ENCODE assay signal across 19 cellular contexts in genomic region chr19:23802290-23802689, GRCh38. TPM values are rescaled to one million over a fixed set of nuclear protein-coding genes. Genes with fewer than 3 reads are reported as not detected.
A peak's percentile ranks its signal among the peaks of the same experiment; 100 is the strongest.
DNase-seq lines count a peak whose midpoint lies in the region; ATAC-seq and TF ChIP-seq lines count a peak whose summit lies in the region.
"Had no signal": no experiment of that assay in that cellular context is flagged by ENCODE, and none has a peak within 500 bp of the region (broad histone marks: within the 10 kb centered on the region; RNA-seq: fewer than 3 reads in every experiment).

No MANE protein-coding gene starts in this region.

- H3K27ac ChIP-seq in CD4-positive, alpha-beta T cell (ENCODE audit: low read depth, low read length), result no peak overlapping the region
- H3K27ac ChIP-seq: prostate gland had no signal

- peaks cover 21% of the 10 kb centered on the region for H3K36me3 Mint-ChIP-seq in CD4-positive, alpha-beta T cell (ENCODE audit: low read depth)
- H3K36me3 Mint-ChIP-seq in activated CD4-positive, alpha-beta memory T cell treated with anti-CD3 and anti-CD28 coated beads, Interleukin-2, amount 10 ng/mL, durations not matched to agents 7 days and 5 days (ENCODE audit: low read depth), result peaks cover 3% of the 10 kb centered on the region

- H3K27ac Mint-ChIP-seq in CD4-positive, alpha-beta T cell, result peak overlapping the region; percentile 90
- H3K27ac Mint-ChIP-seq in activated CD4-positive, alpha-beta memory T cell treated with anti-CD3 and anti-CD28 coated beads, Interleukin-2, amount 10 ng/mL, durations not matched to agents 7 days and 5 days, result peak overlapping the region; percentile 40
- H3K27ac Mint-ChIP-seq: B cell, brain had no signal

- intact Hi-C loops in CD4-positive, alpha-beta T cell (cut with DNase I, micrococcal nuclease), result loop anchor here in 1 of 2 experiments (10.0 kb wide), 1 partner anchor 117 kb away; the partner anchor contains the start of gene ZNF675

- ATAC-seq in CD4-positive, alpha-beta T cell (ENCODE audit: poor library complexity), result no peak
- no peak for ATAC-seq in HG02840 (IDR thresholded peaks at IDR 0.05; ENCODE audit: low FRiP score, unreplicated experiment)

- H3K4me1 Mint-ChIP-seq in CD4-positive, alpha-beta T cell (ENCODE audit: low read depth), result peaks cover 43% of the 10 kb centered on the region
- peaks cover 22% of the 10 kb centered on the region for H3K4me1 Mint-ChIP-seq in activated CD4-positive, alpha-beta memory T cell treated with anti-CD3 and anti-CD28 coated beads, Interleukin-2, amount 10 ng/mL, durations not matched to agents 7 days and 5 days
- H3K4me1 Mint-ChIP-seq: brain had no signal

- H3K9me3 ChIP-seq in CD4-positive, alpha-beta T cell (ENCODE audit: control insufficient read depth, low read length), result no peaks in the 10 kb centered on the region
- H3K9me3 ChIP-seq: prostate gland had no signal

- H3K9me3 Mint-ChIP-seq in CD4-positive, alpha-beta T cell, result no peaks in the 10 kb centered on the region
- H3K9me3 Mint-ChIP-seq in activated CD4-positive, alpha-beta memory T cell treated with anti-CD3 and anti-CD28 coated beads, Interleukin-2, amount 10 ng/mL, durations not matched to agents 7 days and 5 days, result peaks cover 18% of the 10 kb centered on the region

- H3K27me3 Mint-ChIP-seq in CD4-positive, alpha-beta T cell, result no peaks in the 10 kb centered on the region
- no peaks in the 10 kb centered on the region for H3K27me3 Mint-ChIP-seq in activated CD4-positive, alpha-beta memory T cell treated with anti-CD3 and anti-CD28 coated beads, Interleukin-2, amount 10 ng/mL, durations not matched to agents 7 days and 5 days
- H3K27me3 Mint-ChIP-seq: B cell, brain, naive B cell had no signal

- H3K4me3 Mint-ChIP-seq in CD4-positive, alpha-beta T cell, result peak overlapping the region; percentile 86
- peak overlapping the region; percentile 52 for H3K4me3 Mint-ChIP-seq in activated CD4-positive, alpha-beta memory T cell treated with anti-CD3 and anti-CD28 coated beads, Interleukin-2, amount 10 ng/mL, durations not matched to agents 7 days and 5 days
- H3K4me3 Mint-ChIP-seq: B cell, brain had no signal

- CTCF ChIA-PET in CD4-positive, alpha-beta T cell (lab: Charles Lee), result interaction anchor here (1.0 kb wide), 1 partner anchor 15 kb away, joined by 3 read pairs; no protein-coding TSS in a partner anchor
- CTCF ChIA-PET in activated CD4-positive, alpha-beta memory T cell treated with anti-CD3 and anti-CD28 coated beads, Interleukin-2, amount 10 ng/mL, durations not matched to agents 7 days and 5 days (lab: Charles Lee), result interaction anchor here (0.6 to 0.7 kb wide), 2 partner anchors 126 to 438 kb away, joined by 3 to 5 read pairs; no protein-coding TSS in a partner anchor

- no peak overlapping the region for H3K4me3 ChIP-seq in fibroblast of villous mesenchyme (ENCODE audit: low read depth, low read length)
- H3K4me3 ChIP-seq: prostate gland had no signal

- no peak for TF ChIP-seq CTCF in CD4-positive, alpha-beta T cell (IDR thresholded peaks at IDR 0.05)
- no peak for TF ChIP-seq CTCF in fibroblast of villous mesenchyme (IDR thresholded peaks at IDR 0.05; ENCODE audit: insufficient read depth, low read depth, low read length)

- no peak for DNase-seq in CD4-positive, alpha-beta T cell
- DNase-seq in EL (peak; percentile 42), fibroblast of villous mesenchyme (ENCODE audit: low read depth) (peak; percentile 6), DMS 273 (lab: John Stamatoyannopoulos, UW; ENCODE audit: unreplicated experiment) (no peak), SHP77 treated with DMSO at 0.1 percent for 48 hours (lab: John Stamatoyannopoulos, UW) (no peak)
- DNase-seq in activated CD4-positive, alpha-beta memory T cell treated with anti-CD3 and anti-CD28 coated beads, Interleukin-2, amount 10 ng/mL, durations not matched to agents 7 days and 5 days, result no peak
- DNase-seq: activated CD4-positive, alpha-beta T cell treated with anti-CD3 and anti-CD28 coated beads, Interleukin-2, amount 50 U/mL, for 1 hour; activated effector memory CD4-positive, alpha-beta T cell treated with Interleukin-2 at 50 U/mL for 16 hours; dermis blood vessel endothelial cell; naive B cell; NCI-H2081 treated with DMSO at 0.1 percent for 48 hours; NCI-H510A treated with DMSO at 0.1 percent for 48 hours; SHP77; small intestine; T1000 had no signal

- no peaks in the 10 kb centered on the region for H3K27me3 ChIP-seq in CD4-positive, alpha-beta T cell (ENCODE audit: control insufficient read depth, insufficient read depth, low read length)

- POLR2A ChIA-PET in CD4-positive, alpha-beta T cell (lab: Charles Lee), result interaction anchor here (3.4 kb wide), 1 partner anchor 44 kb away, joined by 19 read pairs; the partner anchor contains the start of gene ZNF681
- POLR2A ChIA-PET in activated CD4-positive, alpha-beta memory T cell treated with anti-CD3 and anti-CD28 coated beads, Interleukin-2, amount 10 ng/mL, durations not matched to agents 7 days and 5 days (lab: Charles Lee), result interaction anchor here (1.0 kb wide), 1 partner anchor 12 kb away, joined by 3 read pairs; no protein-coding TSS in a partner anchor

RNA-seq across cellular contexts. Expression of gene ZNF681, which starts 43.6 kb away (rescaled TPM):
- total RNA-seq in CD4-positive, alpha-beta T cell, result 1 to 10 TPM; 1.6 to 2.6 TPM
- 1 to 10 TPM; 3.7 to 5.9 TPM for total RNA-seq in activated CD4-positive, alpha-beta memory T cell treated with anti-CD3 and anti-CD28 coated beads, Interleukin-2, amount 10 ng/mL, durations not matched to agents 7 days and 5 days
- total RNA-seq in fibroblast of villous mesenchyme, result 0.32 and 0.43 TPM in 2 replicates

Comparison
In these comparisons a context has a peak if more than half of its experiments do, and no peak if none do; other contexts are left out.
1. DNase-seq: peak in EL (single experiment) and fibroblast of villous mesenchyme (single experiment); none in CD4-positive, alpha-beta T cell (0 of 10), activated CD4-positive, alpha-beta memory T cell treated with anti-CD3 and anti-CD28 coated beads, Interleukin-2, amount 10 ng/mL, durations not matched to agents 7 days and 5 days (single experiment), DMS 273 (single experiment) and SHP77 treated with DMSO at 0.1 percent for 48 hours (single experiment).